In the genomic region with DNA sequence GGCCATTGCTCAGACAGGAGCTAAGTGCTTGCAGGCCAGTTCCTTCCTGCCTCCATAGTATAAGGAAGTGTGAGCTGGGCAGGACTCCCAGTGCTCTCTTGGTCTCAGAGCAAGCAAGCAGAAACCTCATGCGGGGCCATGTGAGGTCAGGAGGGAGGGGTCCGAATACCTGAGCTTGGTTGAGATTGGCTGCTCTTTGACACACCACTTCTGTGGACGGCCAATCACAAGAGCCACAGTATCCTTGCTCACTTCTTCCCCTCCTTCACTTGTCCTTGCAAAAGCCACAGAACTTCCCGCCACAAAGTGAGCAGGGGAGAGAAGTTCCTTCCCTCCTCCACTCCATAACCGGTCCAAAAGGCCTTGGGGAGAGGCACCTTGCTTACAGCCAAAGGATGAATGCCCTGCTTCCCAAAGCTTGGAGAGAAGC, we compare ENCODE assay signal across 8 cellular contexts. TPM values are rescaled to one million over a fixed set of nuclear protein-coding genes. Genes with fewer than 3 reads are reported as not detected.
A peak's percentile ranks its signal among the peaks of the same experiment; 100 is the strongest.
DNase-seq lines count a peak whose midpoint lies in the region; ATAC-seq and TF ChIP-seq lines count a peak whose summit lies in the region.

No MANE protein-coding gene starts in this region.

- peaks cover 8% of the 10 kb centered on the region; the same call in 1 of the 2 replicates for H3F3A ChIP-seq in DOHH2 (ENCODE audit: control insufficient read depth, insufficient read depth)

- intact Hi-C loops in vagina (cut with DNase I): no loop called here

- H3K27ac ChIP-seq in DOHH2 (ENCODE audit: low read depth, low read length) (peak overlapping the region; percentile 78), vagina (peak overlapping the region; percentile 70)

- ATAC-seq in GM21515 (IDR thresholded peaks at IDR 0.05; ENCODE audit: unreplicated experiment) (peak; percentile 95), HG02571 (IDR thresholded peaks at IDR 0.05; ENCODE audit: unreplicated experiment) (no peak)

- H3K36me3 ChIP-seq in DOHH2 (ENCODE audit: control insufficient read depth, low read length) (no peaks in the 10 kb centered on the region), vagina (no peaks in the 10 kb centered on the region)

- no peaks in the 10 kb centered on the region for H4K20me1 ChIP-seq in DOHH2 (ENCODE audit: control insufficient read depth, insufficient read depth, low read depth, low read length)

- H3K27me3 ChIP-seq in DOHH2 (ENCODE audit: control insufficient read depth, low read length): no peaks in the 10 kb centered on the region
- H3K27me3 ChIP-seq in vagina: no peaks in the 10 kb centered on the region

- no peaks in the 10 kb centered on the region for H3K9me2 ChIP-seq in DOHH2 (replicated peaks; ENCODE audit: control insufficient read depth, low read length)

- H3K4me1 ChIP-seq in DOHH2 (ENCODE audit: control insufficient read depth, low read length) (peaks cover 50% of the 10 kb centered on the region), vagina (peaks cover 45% of the 10 kb centered on the region)

- H3K4me2 ChIP-seq in DOHH2 (ENCODE audit: low read length): peak overlapping the region; percentile 56

- TF ChIP-seq CTCF in DOHH2 (IDR thresholded peaks at IDR 0.05; ENCODE audit: low read depth, low read length, poor library complexity, severe bottlenecking) (no peak), vagina (IDR thresholded peaks at IDR 0.05) (no peak)

- TF ChIP-seq POLR2A in vagina (IDR thresholded peaks at IDR 0.05): no peak

- peak overlapping the region; percentile 41 for H3K4me3 ChIP-seq in DOHH2 (ENCODE audit: low read length)
- no peak overlapping the region for H3K4me3 ChIP-seq in vagina

- H3K79me2 ChIP-seq in DOHH2 (ENCODE audit: control insufficient read depth, low read length): no peaks in the 10 kb centered on the region

- H3K9me3 ChIP-seq in DOHH2 (ENCODE audit: control insufficient read depth, insufficient read depth, low read length): no peaks in the 10 kb centered on the region
- no peaks in the 10 kb centered on the region for H3K9me3 ChIP-seq in vagina

- DNase-seq in HPDE6-E6E7 (ENCODE audit: extremely low spot score) (peak; percentile 36), amniotic epithelial cell (ENCODE audit: low read depth) (peak; percentile 93), iPS-NIHi7 (ENCODE audit: extremely low spot score) (peak; percentile 67), vagina (ENCODE audit: extremely low spot score in 2 of 2) (peak in 1 of 2 donors; percentile 93), NCI-H2107 (lab: John Stamatoyannopoulos, UW) (no peak)

RNA-seq across cellular contexts. Expression of gene PRPS1, which starts 56.7 kb away (rescaled TPM):
- total RNA-seq in vagina: 19.9 TPM
